In genomic region chr3:150385296-150386242, GRCh38 we compare ENCODE assay signal across 8 cellular contexts. TPM values are rescaled to one million over a fixed set of nuclear protein-coding genes. Genes with fewer than 3 reads are reported as not detected.
DNase-seq lines count a peak whose midpoint lies in the region; ATAC-seq lines count a peak whose summit lies in the region.

No MANE protein-coding gene starts in this region.

- ATAC-seq in HG02970 (IDR thresholded peaks at IDR 0.05; ENCODE audit: low FRiP score, unreplicated experiment): peak; percentile 38

- H3K36me3 ChIP-seq in GM23248 (ENCODE audit: low read depth): no peaks in the 10 kb centered on the region

- no peaks in the 10 kb centered on the region for H4K20me1 ChIP-seq in GM23248 (ENCODE audit: insufficient read depth)

- peak overlapping the region; percentile 68 for H3K4me3 Mint-ChIP-seq in activated CD4-positive, alpha-beta T cell treated with anti-CD3 and anti-CD28 coated beads, Interleukin-2, amount 10 ng/mL, durations not matched to agents 24 days and 14 days
- H3K4me3 Mint-ChIP-seq in stimulated activated naive CD8-positive, alpha-beta T cell treated with anti-CD3 and anti-CD28 coated beads, Interleukin-15, Interleukin-2, amounts not matched to agents 100 ng/mL and 50 ng/mL, for 24 hours: peak overlapping the region; percentile 82

- H3K27ac Mint-ChIP-seq in activated CD4-positive, alpha-beta T cell treated with anti-CD3 and anti-CD28 coated beads, Interleukin-2, amount 10 ng/mL, durations not matched to agents 24 days and 14 days: peak overlapping the region; percentile 92
- peak overlapping the region; percentile 97 for H3K27ac Mint-ChIP-seq in stimulated activated naive CD8-positive, alpha-beta T cell treated with anti-CD3 and anti-CD28 coated beads, Interleukin-15, Interleukin-2, amounts not matched to agents 100 ng/mL and 50 ng/mL, for 24 hours

- H3K4me1 ChIP-seq in GM23248 (ENCODE audit: insufficient read depth): peaks cover 10% of the 10 kb centered on the region

- H3K9me3 Mint-ChIP-seq in activated CD4-positive, alpha-beta T cell treated with anti-CD3 and anti-CD28 coated beads, Interleukin-2, amount 10 ng/mL, durations not matched to agents 24 days and 14 days: no peaks in the 10 kb centered on the region
- no peaks in the 10 kb centered on the region for H3K9me3 Mint-ChIP-seq in stimulated activated naive CD8-positive, alpha-beta T cell treated with anti-CD3 and anti-CD28 coated beads, Interleukin-15, Interleukin-2, amounts not matched to agents 100 ng/mL and 50 ng/mL, for 24 hours

- no peaks in the 10 kb centered on the region for H3K27me3 ChIP-seq in GM23248 (replicated peaks; ENCODE audit: insufficient read depth)

- in situ Hi-C loops in GM23248 (cut with MboI): no loop called here

- H3K4me2 ChIP-seq in GM23248 (ENCODE audit: unreplicated experiment): no peak overlapping the region

- H3K27ac ChIP-seq in GM23248: no peak overlapping the region

- DNase-seq in activated CD4-positive, alpha-beta T cell treated with anti-CD3 and anti-CD28 coated beads, Interleukin-2, amount 10 ng/mL, durations not matched to agents 24 days and 14 days: no peak
- DNase-seq in activated CD4-positive, alpha-beta T cell treated with anti-CD3 and anti-CD28 coated beads for 1 hour: no peak
- DNase-seq in activated CD8-positive, alpha-beta memory T cell treated with anti-CD3 and anti-CD28 coated beads for 24 hours: peak; percentile 70
- no peak for DNase-seq in GM23248
- no peak for DNase-seq in NCI-H2029 treated with DMSO at 0.1 percent for 48 hours (lab: John Stamatoyannopoulos, UW)
- no peak for DNase-seq in SHP77 treated with DMSO at 0.1 percent for 48 hours (lab: John Stamatoyannopoulos, UW)

- H2AFZ ChIP-seq in GM23248: no peak overlapping the region

- intact Hi-C loops in activated CD4-positive, alpha-beta T cell treated with anti-CD3 and anti-CD28 coated beads, Interleukin-2, amount 10 ng/mL, durations not matched to agents 24 days and 14 days (cut with micrococcal nuclease): loop anchor here (1.0 to 10.0 kb wide), 3 partner anchors 23 to 919 kb away; partner anchors contain the start of genes SIAH2 and TSC22D2

- H3K4me3 ChIP-seq in GM23248: no peak overlapping the region

- peaks cover 18% of the 10 kb centered on the region; the same call in 1 of the 2 replicates for H3F3A ChIP-seq in GM23248 (ENCODE audit: insufficient read depth)

- H3K4me1 Mint-ChIP-seq in activated CD4-positive, alpha-beta T cell treated with anti-CD3 and anti-CD28 coated beads, Interleukin-2, amount 10 ng/mL, durations not matched to agents 24 days and 14 days: peaks cover 25% of the 10 kb centered on the region
- peaks cover 47% of the 10 kb centered on the region for H3K4me1 Mint-ChIP-seq in stimulated activated naive CD8-positive, alpha-beta T cell treated with anti-CD3 and anti-CD28 coated beads, Interleukin-15, Interleukin-2, amounts not matched to agents 100 ng/mL and 50 ng/mL, for 24 hours (ENCODE audit: low read depth)

- no peak overlapping the region for H3K9ac ChIP-seq in GM23248

- 94 to 98% methylated on average over 6 of the region's 6 CpGs for WGBS in GM23248 (ENCODE audit: low coverage in 1 of 2, low lambda C conversion rate in 2 of 2, missing lambda C conversion rate in 2 of 2), 2 experiments

- H3K9me3 ChIP-seq in GM23248 (ENCODE audit: low read depth): no peaks in the 10 kb centered on the region

- no peaks in the 10 kb centered on the region for H3K27me3 Mint-ChIP-seq in activated CD4-positive, alpha-beta T cell treated with anti-CD3 and anti-CD28 coated beads, Interleukin-2, amount 10 ng/mL, durations not matched to agents 24 days and 14 days
- no peaks in the 10 kb centered on the region for H3K27me3 Mint-ChIP-seq in stimulated activated naive CD8-positive, alpha-beta T cell treated with anti-CD3 and anti-CD28 coated beads, Interleukin-15, Interleukin-2, amounts not matched to agents 100 ng/mL and 50 ng/mL, for 24 hours

- no peaks in the 10 kb centered on the region for H3K9me2 ChIP-seq in GM23248 (ENCODE audit: insufficient read depth)

- no peaks in the 10 kb centered on the region for H3K36me3 Mint-ChIP-seq in activated CD4-positive, alpha-beta T cell treated with anti-CD3 and anti-CD28 coated beads, Interleukin-2, amount 10 ng/mL, durations not matched to agents 24 days and 14 days (ENCODE audit: low read depth)
- H3K36me3 Mint-ChIP-seq in stimulated activated naive CD8-positive, alpha-beta T cell treated with anti-CD3 and anti-CD28 coated beads, Interleukin-15, Interleukin-2, amounts not matched to agents 100 ng/mL and 50 ng/mL, for 24 hours (ENCODE audit: low read depth): no peaks in the 10 kb centered on the region

- no peaks in the 10 kb centered on the region for H3K79me2 ChIP-seq in GM23248 (ENCODE audit: insufficient read depth)

RNA-seq across cellular contexts. Expression of gene TSC22D2, which starts 22.5 kb away (rescaled TPM):
- total RNA-seq in activated CD4-positive, alpha-beta T cell treated with anti-CD3 and anti-CD28 coated beads, Interleukin-2, amount 10 ng/mL, durations not matched to agents 24 days and 14 days: 16.4 and 18.7 TPM in 2 replicates
- total RNA-seq in GM23248 (2014; rRNA removed; shearing (Covaris generic)): 9.1 and 11.5 TPM in 2 replicates
- polyA plus RNA-seq in GM23248 (2016; fragmentation: Nextera tagmentation; extraction: Ambion mirVana): 27.3 and 27.5 TPM in 2 replicates
